Comparison of ENCODE assay signal across 33 cellular contexts in the genomic region with DNA sequence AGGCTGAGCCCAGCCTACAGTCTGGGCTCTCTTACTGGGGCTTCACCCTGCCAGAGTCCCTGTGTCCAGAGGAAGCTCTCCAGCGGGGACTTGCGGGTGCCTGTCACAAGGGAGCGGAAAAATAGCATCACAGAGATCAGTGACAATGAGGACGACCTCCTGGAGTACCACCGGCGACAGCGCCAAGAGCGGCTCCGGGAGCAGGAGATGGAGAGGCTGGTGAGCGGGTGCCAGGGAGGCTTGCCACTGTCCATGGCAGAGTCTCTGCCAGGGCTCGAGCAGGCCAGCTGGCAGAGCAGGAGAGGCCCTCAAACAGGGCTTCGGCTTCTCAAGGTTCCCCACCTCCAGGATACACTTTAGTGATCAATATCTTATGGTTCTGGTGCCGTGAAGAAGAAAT. TPM values are rescaled to one million over a fixed set of nuclear protein-coding genes. Genes with fewer than 3 reads are reported as not detected.
A peak's percentile ranks its signal among the peaks of the same experiment; 100 is the strongest.
DNase-seq lines count a peak whose midpoint lies in the region; ATAC-seq lines count a peak whose summit lies in the region.
"Had no signal": no experiment of that assay in that cellular context is flagged by ENCODE, and none has a peak within 500 bp of the region (broad histone marks: within the 10 kb centered on the region; RNA-seq: fewer than 3 reads in every experiment).

No MANE protein-coding gene starts in this region.

- H3K27ac ChIP-seq in layer of hippocampus (ENCODE audit: low read depth, low read length) = peak overlapping the region; percentile 70
- peak overlapping the region; percentile 71 for H3K27ac ChIP-seq in temporal lobe (ENCODE audit: low read depth, low read length)
- H3K27ac ChIP-seq: body of pancreas, colonic mucosa, hepatocyte, stomach, upper lobe of right lung had no signal

- peaks cover 90% of the 10 kb centered on the region for H3K36me3 ChIP-seq in adipocyte (ENCODE audit: control insufficient read depth, insufficient read depth, low read length, severe bottlenecking)
- H3K36me3 ChIP-seq: colonic mucosa had no signal

- DNase-seq in adipocyte (ENCODE audit: low read depth) (no peak), globus pallidus (ENCODE audit: low spot score) (peak; percentile 80), NCI-H748 (lab: John Stamatoyannopoulos, UW; ENCODE audit: unreplicated experiment) (no peak)
- DNase-seq: activated CD4-positive, alpha-beta T cell treated with anti-CD3 and anti-CD28 coated beads, Interleukin-2, amount 10 ng/mL, durations not matched to agents 7 days and 5 days; activated gamma-delta T cell; activated T-cell treated with anti-CD3 and anti-CD28 coated beads, Interleukin-2, amount 50 U/mL, for 24 hours; colonic mucosa; effector memory CD8-positive, alpha-beta T cell; foreskin fibroblast; immature natural killer cell; Kasumi-1; MV-4-11; natural killer cell; NCI-H146; NCI-H2171 treated with DMSO at 0.1 percent for 48 hours; NCI-H524; PC-3; retina; SIG-M5; stimulated activated CD4-positive, alpha-beta T cell treated with anti-CD3 and anti-CD28 coated beads, Interleukin-2, amount 100 ng/mL, for 24 hours; stomach; T1000; upper lobe of right lung had no signal

- peak overlapping the region; percentile 37 for H3K9ac ChIP-seq in adipocyte (ENCODE audit: low read length)

- ATAC-seq in GM19452 (IDR thresholded peaks at IDR 0.05; ENCODE audit: unreplicated experiment) (no peak), HG03460 (IDR thresholded peaks at IDR 0.05; ENCODE audit: unreplicated experiment) (no peak)
- ATAC-seq: body of pancreas; effector memory CD8-positive, alpha-beta T cell; esophagus mucosa; natural killer cell; PC-3; upper lobe of right lung had no signal

- no peaks in the 10 kb centered on the region for H3K9me3 ChIP-seq in adipocyte (ENCODE audit: control insufficient read depth, low read length)
- H3K9me3 ChIP-seq: body of pancreas, colonic mucosa, stomach, upper lobe of right lung had no signal

- H3K4me1 ChIP-seq in adipocyte (ENCODE audit: control insufficient read depth, insufficient read depth, low read length) = peaks cover 49% of the 10 kb centered on the region

- no peak overlapping the region for H3K4me3 ChIP-seq in adipocyte (ENCODE audit: low read length)
- H3K4me3 ChIP-seq: body of pancreas, colonic mucosa, hepatocyte, stomach, upper lobe of right lung had no signal

- H3K27me3 ChIP-seq in adipocyte (replicated peaks; ENCODE audit: control insufficient read depth, insufficient read depth, low read length) (no peaks in the 10 kb centered on the region), layer of hippocampus (ENCODE audit: control insufficient read depth, insufficient read depth, low read length) (no peaks in the 10 kb centered on the region)
- H3K27me3 ChIP-seq: body of pancreas, colonic mucosa, hepatocyte, stomach, upper lobe of right lung had no signal

RNA-seq across cellular contexts. Expression of a gene that starts 21.0 kb away (rescaled TPM):
- total RNA-seq in temporal lobe = 57.0 TPM

RNA-seq across cellular contexts. Expression of a gene that starts 51.0 kb away (rescaled TPM):
- total RNA-seq in temporal lobe = not detected
- total RNA-seq: activated CD4-positive, alpha-beta T cell treated with anti-CD3 and anti-CD28 coated beads, Interleukin-2, amount 10 ng/mL, durations not matched to agents 7 days and 5 days; Daoy; mesothelial cell of epicardium; natural killer cell; omental fat pad; PC-3 had no signal

RNA-seq across cellular contexts. Expression of a gene that starts 56.2 kb away (rescaled TPM):
- 67.9 TPM for total RNA-seq in temporal lobe
